ENCODE assay signal across 1 cellular context in the genomic region with DNA sequence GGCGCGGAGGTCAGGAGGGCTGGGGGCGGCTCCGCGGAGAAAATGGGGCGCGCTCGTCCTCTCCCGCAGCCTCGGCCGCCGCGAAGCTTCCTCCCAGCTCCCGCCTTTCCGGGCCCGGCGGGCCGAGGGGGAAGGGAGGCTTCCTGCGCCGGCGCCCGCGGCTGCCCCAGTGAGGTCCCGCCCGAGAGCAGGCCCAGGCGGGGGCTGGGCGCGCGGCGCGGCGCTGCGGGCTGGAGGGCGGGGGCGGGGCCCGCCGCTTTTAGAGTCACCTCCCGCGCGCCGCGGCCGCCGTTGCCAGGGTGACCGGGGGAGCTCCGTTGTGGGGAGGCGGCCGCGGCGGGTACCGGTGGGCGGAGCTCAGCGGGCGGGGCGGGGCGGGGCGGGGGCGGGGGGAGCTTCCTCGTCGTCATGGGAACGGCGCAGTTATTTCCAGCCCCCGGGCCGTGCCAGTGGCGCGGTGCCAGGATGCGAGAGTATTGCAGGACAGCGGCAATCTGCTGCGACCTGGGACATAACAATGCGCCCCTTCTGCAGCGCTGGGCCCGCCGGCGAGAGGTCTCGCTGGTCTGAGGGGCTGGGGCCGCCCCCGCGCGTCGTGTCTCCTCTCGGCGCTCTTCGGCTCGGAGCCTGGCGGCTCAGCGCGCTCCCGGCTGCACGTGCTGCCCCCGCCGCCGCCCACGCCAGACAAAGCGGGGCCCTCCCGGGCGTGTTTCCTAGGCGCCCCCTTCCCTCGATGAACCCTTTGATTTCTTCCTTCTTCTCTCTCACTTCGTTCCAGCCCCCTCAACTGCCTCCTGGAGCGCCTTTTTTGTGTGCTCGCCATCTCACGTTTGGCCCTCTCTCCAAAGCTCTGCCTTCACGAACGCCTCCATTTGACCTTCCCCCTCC.
TF ChIP-seq lines count a peak whose summit lies in the region.

No MANE protein-coding gene starts in this region.

TF ChIP-seq in HepG2, 621 proteins besides CTCF, POLR2A, EP300 and RAD21 (continued from another document and continues in another):
- TF ChIP-seq ARID4A (CRISPR knock-in tag; IDR thresholded peaks at IDR 0.05; ENCODE audit: borderline replicate concordance): peak; percentile 76
- peak; percentile 37; the same call in 1 of the 3 replicates for TF ChIP-seq MXI1 (IDR thresholded peaks at IDR 0.05; ENCODE audit: borderline replicate concordance, low read depth, low read length)
- no peak for TF ChIP-seq ZNF124 (CRISPR knock-in tag; IDR thresholded peaks at IDR 0.05)
- TF ChIP-seq ATF7 (IDR thresholded peaks at IDR 0.05): no peak
- no peak for TF ChIP-seq ATF7 (CRISPR knock-in tag; IDR thresholded peaks at IDR 0.05)
- TF ChIP-seq FLYWCH1 (CRISPR knock-in tag; IDR thresholded peaks at IDR 0.05): no peak
- TF ChIP-seq, protein P1, sequence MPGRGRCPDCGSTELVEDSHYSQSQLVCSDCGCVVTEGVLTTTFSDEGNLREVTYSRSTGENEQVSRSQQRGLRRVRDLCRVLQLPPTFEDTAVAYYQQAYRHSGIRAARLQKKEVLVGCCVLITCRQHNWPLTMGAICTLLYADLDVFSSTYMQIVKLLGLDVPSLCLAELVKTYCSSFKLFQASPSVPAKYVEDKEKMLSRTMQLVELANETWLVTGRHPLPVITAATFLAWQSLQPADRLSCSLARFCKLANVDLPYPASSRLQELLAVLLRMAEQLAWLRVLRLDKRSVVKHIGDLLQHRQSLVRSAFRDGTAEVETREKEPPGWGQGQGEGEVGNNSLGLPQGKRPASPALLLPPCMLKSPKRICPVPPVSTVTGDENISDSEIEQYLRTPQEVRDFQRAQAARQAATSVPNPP (CRISPR knock-in tag; IDR thresholded peaks at IDR 0.05): no peak
- no peak for TF ChIP-seq ZNF20 (CRISPR knock-in tag; IDR thresholded peaks at IDR 0.05)
- TF ChIP-seq, protein P2, sequence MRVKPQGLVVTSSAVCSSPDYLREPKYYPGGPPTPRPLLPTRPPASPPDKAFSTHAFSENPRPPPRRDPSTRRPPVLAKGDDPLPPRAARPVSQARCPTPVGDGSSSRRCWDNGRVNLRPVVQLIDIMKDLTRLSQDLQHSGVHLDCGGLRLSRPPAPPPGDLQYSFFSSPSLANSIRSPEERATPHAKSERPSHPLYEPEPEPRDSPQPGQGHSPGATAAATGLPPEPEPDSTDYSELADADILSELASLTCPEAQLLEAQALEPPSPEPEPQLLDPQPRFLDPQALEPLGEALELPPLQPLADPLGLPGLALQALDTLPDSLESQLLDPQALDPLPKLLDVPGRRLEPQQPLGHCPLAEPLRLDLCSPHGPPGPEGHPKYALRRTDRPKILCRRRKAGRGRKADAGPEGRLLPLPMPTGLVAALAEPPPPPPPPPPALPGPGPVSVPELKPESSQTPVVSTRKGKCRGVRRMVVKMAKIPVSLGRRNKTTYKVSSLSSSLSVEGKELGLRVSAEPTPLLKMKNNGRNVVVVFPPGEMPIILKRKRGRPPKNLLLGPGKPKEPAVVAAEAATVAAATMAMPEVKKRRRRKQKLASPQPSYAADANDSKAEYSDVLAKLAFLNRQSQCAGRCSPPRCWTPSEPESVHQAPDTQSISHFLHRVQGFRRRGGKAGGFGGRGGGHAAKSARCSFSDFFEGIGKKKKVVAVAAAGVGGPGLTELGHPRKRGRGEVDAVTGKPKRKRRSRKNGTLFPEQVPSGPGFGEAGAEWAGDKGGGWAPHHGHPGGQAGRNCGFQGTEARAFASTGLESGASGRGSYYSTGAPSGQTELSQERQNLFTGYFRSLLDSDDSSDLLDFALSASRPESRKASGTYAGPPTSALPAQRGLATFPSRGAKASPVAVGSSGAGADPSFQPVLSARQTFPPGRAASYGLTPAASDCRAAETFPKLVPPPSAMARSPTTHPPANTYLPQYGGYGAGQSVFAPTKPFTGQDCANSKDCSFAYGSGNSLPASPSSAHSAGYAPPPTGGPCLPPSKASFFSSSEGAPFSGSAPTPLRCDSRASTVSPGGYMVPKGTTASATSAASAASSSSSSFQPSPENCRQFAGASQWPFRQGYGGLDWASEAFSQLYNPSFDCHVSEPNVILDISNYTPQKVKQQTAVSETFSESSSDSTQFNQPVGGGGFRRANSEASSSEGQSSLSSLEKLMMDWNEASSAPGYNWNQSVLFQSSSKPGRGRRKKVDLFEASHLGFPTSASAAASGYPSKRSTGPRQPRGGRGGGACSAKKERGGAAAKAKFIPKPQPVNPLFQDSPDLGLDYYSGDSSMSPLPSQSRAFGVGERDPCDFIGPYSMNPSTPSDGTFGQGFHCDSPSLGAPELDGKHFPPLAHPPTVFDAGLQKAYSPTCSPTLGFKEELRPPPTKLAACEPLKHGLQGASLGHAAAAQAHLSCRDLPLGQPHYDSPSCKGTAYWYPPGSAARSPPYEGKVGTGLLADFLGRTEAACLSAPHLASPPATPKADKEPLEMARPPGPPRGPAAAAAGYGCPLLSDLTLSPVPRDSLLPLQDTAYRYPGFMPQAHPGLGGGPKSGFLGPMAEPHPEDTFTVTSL (CRISPR knock-in tag; IDR thresholded peaks at IDR 0.05; ENCODE audit: borderline replicate concordance): no peak
- TF ChIP-seq, protein P3, sequence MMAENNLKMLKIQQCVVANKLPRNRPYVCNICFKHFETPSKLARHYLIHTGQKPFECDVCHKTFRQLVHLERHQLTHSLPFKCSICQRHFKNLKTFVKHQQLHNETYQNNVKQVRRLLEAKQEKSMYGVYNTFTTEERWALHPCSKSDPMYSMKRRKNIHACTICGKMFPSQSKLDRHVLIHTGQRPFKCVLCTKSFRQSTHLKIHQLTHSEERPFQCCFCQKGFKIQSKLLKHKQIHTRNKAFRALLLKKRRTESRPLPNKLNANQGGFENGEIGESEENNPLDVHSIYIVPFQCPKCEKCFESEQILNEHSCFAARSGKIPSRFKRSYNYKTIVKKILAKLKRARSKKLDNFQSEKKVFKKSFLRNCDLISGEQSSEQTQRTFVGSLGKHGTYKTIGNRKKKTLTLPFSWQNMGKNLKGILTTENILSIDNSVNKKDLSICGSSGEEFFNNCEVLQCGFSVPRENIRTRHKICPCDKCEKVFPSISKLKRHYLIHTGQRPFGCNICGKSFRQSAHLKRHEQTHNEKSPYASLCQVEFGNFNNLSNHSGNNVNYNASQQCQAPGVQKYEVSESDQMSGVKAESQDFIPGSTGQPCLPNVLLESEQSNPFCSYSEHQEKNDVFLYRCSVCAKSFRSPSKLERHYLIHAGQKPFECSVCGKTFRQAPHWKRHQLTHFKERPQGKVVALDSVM (CRISPR knock-in tag; IDR thresholded peaks at IDR 0.05): no peak
- peak; percentile 82; the same call in 1 of the 2 replicates for TF ChIP-seq ZSCAN20 (CRISPR knock-in tag; IDR thresholded peaks at IDR 0.05; ENCODE audit: borderline replicate concordance)
- TF ChIP-seq, protein P4, sequence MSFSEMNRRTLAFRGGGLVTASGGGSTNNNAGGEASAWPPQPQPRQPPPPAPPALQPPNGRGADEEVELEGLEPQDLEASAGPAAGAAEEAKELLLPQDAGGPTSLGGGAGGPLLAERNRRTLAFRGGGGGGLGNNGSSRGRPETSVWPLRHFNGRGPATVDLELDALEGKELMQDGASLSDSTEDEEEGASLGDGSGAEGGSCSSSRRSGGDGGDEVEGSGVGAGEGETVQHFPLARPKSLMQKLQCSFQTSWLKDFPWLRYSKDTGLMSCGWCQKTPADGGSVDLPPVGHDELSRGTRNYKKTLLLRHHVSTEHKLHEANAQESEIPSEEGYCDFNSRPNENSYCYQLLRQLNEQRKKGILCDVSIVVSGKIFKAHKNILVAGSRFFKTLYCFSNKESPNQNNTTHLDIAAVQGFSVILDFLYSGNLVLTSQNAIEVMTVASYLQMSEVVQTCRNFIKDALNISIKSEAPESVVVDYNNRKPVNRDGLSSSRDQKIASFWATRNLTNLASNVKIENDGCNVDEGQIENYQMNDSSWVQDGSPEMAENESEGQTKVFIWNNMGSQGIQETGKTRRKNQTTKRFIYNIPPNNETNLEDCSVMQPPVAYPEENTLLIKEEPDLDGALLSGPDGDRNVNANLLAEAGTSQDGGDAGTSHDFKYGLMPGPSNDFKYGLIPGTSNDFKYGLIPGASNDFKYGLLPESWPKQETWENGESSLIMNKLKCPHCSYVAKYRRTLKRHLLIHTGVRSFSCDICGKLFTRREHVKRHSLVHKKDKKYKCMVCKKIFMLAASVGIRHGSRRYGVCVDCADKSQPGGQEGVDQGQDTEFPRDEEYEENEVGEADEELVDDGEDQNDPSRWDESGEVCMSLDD (CRISPR knock-in tag; IDR thresholded peaks at IDR 0.05; ENCODE audit: borderline replicate concordance): peak; percentile 89
- peak; percentile 88; the same call in 1 of the 2 replicates for TF ChIP-seq TFDP1 (CRISPR knock-in tag; IDR thresholded peaks at IDR 0.05; ENCODE audit: borderline replicate concordance)
- TF ChIP-seq DNMT3B (CRISPR knock-in tag; conservative IDR thresholded peaks at IDR 0.05): no peak
- TF ChIP-seq ZFYVE20 (CRISPR knock-in tag; IDR thresholded peaks at IDR 0.05; ENCODE audit: borderline replicate concordance, low read depth): no peak
- TF ChIP-seq TOPORS (CRISPR knock-in tag; IDR thresholded peaks at IDR 0.05): no peak
- no peak for TF ChIP-seq NR1H2 (CRISPR knock-in tag; IDR thresholded peaks at IDR 0.05; ENCODE audit: borderline replicate concordance, low read depth)
- no peak for TF ChIP-seq PTBP1 (IDR thresholded peaks at IDR 0.05; ENCODE audit: low read depth, low read length, poor library complexity, severe bottlenecking)
- TF ChIP-seq MXD4 (CRISPR knock-in tag; IDR thresholded peaks at IDR 0.05): peak; percentile 61; the same call in 1 of the 2 replicates
- peak; percentile 91 for TF ChIP-seq ARNT2 (CRISPR knock-in tag; IDR thresholded peaks at IDR 0.05; ENCODE audit: low read depth)
- TF ChIP-seq ZBTB7B (CRISPR knock-in tag; IDR thresholded peaks at IDR 0.05): no peak
- TF ChIP-seq, protein P5, sequence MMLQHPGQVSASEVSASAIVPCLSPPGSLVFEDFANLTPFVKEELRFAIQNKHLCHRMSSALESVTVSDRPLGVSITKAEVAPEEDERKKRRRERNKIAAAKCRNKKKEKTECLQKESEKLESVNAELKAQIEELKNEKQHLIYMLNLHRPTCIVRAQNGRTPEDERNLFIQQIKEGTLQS (CRISPR knock-in tag; IDR thresholded peaks at IDR 0.05): no peak
- no peak for TF ChIP-seq RBAK (CRISPR knock-in tag; IDR thresholded peaks at IDR 0.05)
- TF ChIP-seq NFYB (CRISPR knock-in tag; IDR thresholded peaks at IDR 0.05): no peak
- TF ChIP-seq ZNF615 (CRISPR knock-in tag; IDR thresholded peaks at IDR 0.05; ENCODE audit: borderline replicate concordance): no peak
- TF ChIP-seq PPARG (CRISPR knock-in tag; conservative IDR thresholded peaks at IDR 0.05): no peak
- no peak; the same call in 1 of the 2 replicates for TF ChIP-seq CREB1 (IDR thresholded peaks at IDR 0.05)
- no peak for TF ChIP-seq CREB1 (CRISPR knock-in tag; IDR thresholded peaks at IDR 0.05)
- no peak; the same call in 1 of the 2 replicates for TF ChIP-seq ZNF891 (CRISPR knock-in tag; IDR thresholded peaks at IDR 0.05)
- no peak for TF ChIP-seq CBFB (CRISPR knock-in tag; IDR thresholded peaks at IDR 0.05)
- no peak for TF ChIP-seq FIP1L1 (IDR thresholded peaks at IDR 0.05; ENCODE audit: borderline replicate concordance, insufficient read depth, low read depth, low read length)
- TF ChIP-seq ZEB1 (IDR thresholded peaks at IDR 0.05; ENCODE audit: insufficient replicate concordance, low read depth): no peak
- peak; percentile 67; the same call in 1 of the 2 replicates for TF ChIP-seq KDM5B (CRISPR knock-in tag; IDR thresholded peaks at IDR 0.05; ENCODE audit: borderline replicate concordance)
- no peak for TF ChIP-seq NR2F1 (CRISPR knock-in tag; IDR thresholded peaks at IDR 0.05)
- TF ChIP-seq ZKSCAN1 (IDR thresholded peaks at IDR 0.05; ENCODE audit: low read length): no peak
- no peak for TF ChIP-seq TARDBP (CRISPR knock-in tag; IDR thresholded peaks at IDR 0.05)
- TF ChIP-seq PRMT3 (CRISPR knock-in tag; IDR thresholded peaks at IDR 0.05; ENCODE audit: borderline replicate concordance, low read depth): no peak
- TF ChIP-seq CHCHD3 (CRISPR knock-in tag; IDR thresholded peaks at IDR 0.05): no peak
- no peak for TF ChIP-seq RELA (CRISPR knock-in tag; IDR thresholded peaks at IDR 0.05)
- TF ChIP-seq ZNF552 (CRISPR knock-in tag; IDR thresholded peaks at IDR 0.05; ENCODE audit: borderline replicate concordance): 0 out of 2 replicates have a peak, but pooled peaks have one; percentile 17
- TF ChIP-seq DRAP1 (CRISPR knock-in tag; IDR thresholded peaks at IDR 0.05): no peak
